In the genomic region with DNA sequence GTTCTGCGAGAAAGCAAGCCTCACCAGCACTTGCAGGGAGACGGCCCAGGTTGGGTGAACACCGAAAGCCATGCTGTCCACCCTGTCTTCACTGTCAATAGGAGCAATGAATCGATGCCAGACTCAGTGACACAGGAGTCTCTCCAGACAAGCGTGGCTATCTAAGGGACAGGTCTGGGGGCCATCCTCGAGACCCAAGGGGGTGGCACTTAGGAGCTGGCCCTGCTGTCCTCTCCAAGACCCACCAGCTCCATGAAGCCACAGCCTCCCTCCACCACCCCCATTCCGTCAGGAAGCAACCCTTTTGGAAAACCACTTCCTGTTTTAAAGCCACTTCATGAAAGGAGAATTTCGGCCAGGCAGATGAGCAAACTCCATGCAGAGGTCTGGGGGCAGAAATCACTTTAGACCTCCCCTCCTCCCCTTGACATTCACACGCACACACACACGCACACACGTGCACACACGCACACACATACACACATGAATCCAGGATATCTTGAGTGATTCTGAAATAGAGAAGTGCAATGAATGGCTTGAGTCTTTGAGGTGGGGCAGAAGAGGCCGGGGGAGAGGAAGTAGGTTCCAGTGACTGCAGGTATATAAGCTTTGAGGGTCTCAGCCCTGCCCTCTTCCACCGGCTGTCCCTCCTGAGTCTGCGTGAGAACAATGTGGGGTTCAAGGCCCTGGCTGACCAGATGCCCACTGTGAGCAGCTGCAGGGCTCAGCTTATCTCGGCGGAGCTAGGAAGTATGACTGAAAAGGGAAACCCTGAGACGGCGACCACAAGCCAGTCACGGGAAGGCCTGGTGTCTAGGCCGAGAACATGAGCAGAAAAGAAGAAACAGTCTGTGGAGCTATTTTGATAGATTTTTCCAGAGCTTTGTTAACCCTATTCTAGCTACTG, we compare ENCODE assay signal across 8 cellular contexts. TPM values are rescaled to one million over a fixed set of nuclear protein-coding genes. Genes with fewer than 3 reads are reported as not detected.
A peak's percentile ranks its signal among the peaks of the same experiment; 100 is the strongest.
DNase-seq lines count a peak whose midpoint lies in the region; ATAC-seq, FAIRE-seq and TF ChIP-seq lines count a peak whose summit lies in the region.

No MANE protein-coding gene starts in this region.

- ATAC-seq in GM21515 (IDR thresholded peaks at IDR 0.05; ENCODE audit: unreplicated experiment), result peak; percentile 52

- peaks cover 3% of the 10 kb centered on the region; the same call in 1 of the 2 replicates for H3K79me2 ChIP-seq in DOHH2 (ENCODE audit: control insufficient read depth, low read length)

- H3K36me3 ChIP-seq in DOHH2 (ENCODE audit: control insufficient read depth, low read length), result peaks cover 27% of the 10 kb centered on the region

- H3K4me3 ChIP-seq in DOHH2 (ENCODE audit: low read length), result peak overlapping the region; percentile 69
- H3K4me3 ChIP-seq in foreskin fibroblast (ENCODE audit: low read depth in 1 of 2, low read length in 2 of 2), result no peak overlapping the region

- peak overlapping the region; percentile 68 to 96 (median 86) for H3K27ac Mint-ChIP-seq in IgD-negative memory B cell
- H3K27ac Mint-ChIP-seq in activated CD4-positive, alpha-beta T cell treated with anti-CD3 and anti-CD28 coated beads, Interleukin-2, amount 10 ng/mL, durations not matched to agents 24 days and 14 days, result peak overlapping the region; percentile 90

- intact Hi-C loops in activated CD4-positive, alpha-beta T cell treated with anti-CD3 and anti-CD28 coated beads, Interleukin-2, amount 10 ng/mL, durations not matched to agents 24 days and 14 days (cut with micrococcal nuclease), result loop anchor here (1.0 to 5.0 kb wide), 3 partner anchors 15 to 135 kb away; a partner anchor contains a TSS

- peaks cover 15 to 30% (median 26%) of the 10 kb centered on the region in 3 donors for H3K4me1 Mint-ChIP-seq in IgD-negative memory B cell
- peaks cover 48% of the 10 kb centered on the region for H3K4me1 Mint-ChIP-seq in activated CD4-positive, alpha-beta T cell treated with anti-CD3 and anti-CD28 coated beads, Interleukin-2, amount 10 ng/mL, durations not matched to agents 24 days and 14 days

- no peaks in the 10 kb centered on the region for H3K9me3 Mint-ChIP-seq in IgD-negative memory B cell
- H3K9me3 Mint-ChIP-seq in activated CD4-positive, alpha-beta T cell treated with anti-CD3 and anti-CD28 coated beads, Interleukin-2, amount 10 ng/mL, durations not matched to agents 24 days and 14 days, result no peaks in the 10 kb centered on the region

- no peaks in the 10 kb centered on the region for H3K9me2 ChIP-seq in DOHH2 (replicated peaks; ENCODE audit: control insufficient read depth, low read length)

- no peaks in the 10 kb centered on the region for H3K9me3 ChIP-seq in DOHH2 (ENCODE audit: control insufficient read depth, insufficient read depth, low read length)

- peaks cover 46% of the 10 kb centered on the region for H3K4me1 ChIP-seq in DOHH2 (ENCODE audit: control insufficient read depth, low read length)

- peak; percentile 87 for DNase-seq in activated CD4-positive, alpha-beta T cell treated with anti-CD3 and anti-CD28 coated beads, Interleukin-2, amount 10 ng/mL, durations not matched to agents 24 days and 14 days
- peak; percentile 22 to 29 for DNase-seq in foreskin fibroblast
- peak; percentile 54 to 58 for DNase-seq in stimulated activated CD4-positive, alpha-beta T cell treated with anti-CD3 and anti-CD28 coated beads, Interleukin-4, amount 100 ng/mL, for 48 hours (ENCODE audit: low read depth in 2 of 2)
- no peak for DNase-seq in mucosa of gallbladder (ENCODE audit: low spot score)
- DNase-seq in frontal cortex (ENCODE audit: low spot score in 2 of 2), result no peak

- H3K27me3 Mint-ChIP-seq in IgD-negative memory B cell, result no peaks in the 10 kb centered on the region
- H3K27me3 Mint-ChIP-seq in activated CD4-positive, alpha-beta T cell treated with anti-CD3 and anti-CD28 coated beads, Interleukin-2, amount 10 ng/mL, durations not matched to agents 24 days and 14 days, result no peaks in the 10 kb centered on the region

- no peak for TF ChIP-seq CTCF in DOHH2 (IDR thresholded peaks at IDR 0.05; ENCODE audit: low read depth, low read length, poor library complexity, severe bottlenecking)
- no peak for TF ChIP-seq CTCF in foreskin fibroblast (IDR thresholded peaks at IDR 0.05; ENCODE audit: low read depth, low read length)

- H4K20me1 ChIP-seq in DOHH2 (ENCODE audit: control insufficient read depth, insufficient read depth, low read depth, low read length), result no peaks in the 10 kb centered on the region

- peak overlapping the region; percentile 44 to 87 (median 75) for H3K4me3 Mint-ChIP-seq in IgD-negative memory B cell
- peak overlapping the region; percentile 75 for H3K4me3 Mint-ChIP-seq in activated CD4-positive, alpha-beta T cell treated with anti-CD3 and anti-CD28 coated beads, Interleukin-2, amount 10 ng/mL, durations not matched to agents 24 days and 14 days

- H3K4me2 ChIP-seq in DOHH2 (ENCODE audit: low read length), result peak overlapping the region; percentile 85

- H3K27me3 ChIP-seq in DOHH2 (ENCODE audit: control insufficient read depth, low read length), result no peaks in the 10 kb centered on the region

- no peak for FAIRE-seq in frontal cortex (lab: Jason Lieb, UNC)

- H3F3A ChIP-seq in DOHH2 (ENCODE audit: control insufficient read depth, insufficient read depth), result peaks cover 24% of the 10 kb centered on the region

- peak overlapping the region; percentile 96 for H3K27ac ChIP-seq in DOHH2 (ENCODE audit: low read depth, low read length)

- H3K36me3 Mint-ChIP-seq in IgD-negative memory B cell, result no peaks in the 10 kb centered on the region
- H3K36me3 Mint-ChIP-seq in activated CD4-positive, alpha-beta T cell treated with anti-CD3 and anti-CD28 coated beads, Interleukin-2, amount 10 ng/mL, durations not matched to agents 24 days and 14 days (ENCODE audit: low read depth), result peaks cover 66% of the 10 kb centered on the region

RNA-seq across cellular contexts. Expression of a gene that starts 25.0 kb away (rescaled TPM):
- polyA plus RNA-seq in IgD-negative memory B cell, result 42.7 TPM
- total RNA-seq in activated CD4-positive, alpha-beta T cell treated with anti-CD3 and anti-CD28 coated beads, Interleukin-2, amount 10 ng/mL, durations not matched to agents 24 days and 14 days, result 137 TPM in 2 replicates
- total RNA-seq in mucosa of gallbladder (42.7 TPM), frontal cortex (8.2 TPM)

Comparison
In these comparisons a context has a peak if more than half of its experiments do, and no peak if none do; other contexts are left out.
1. DNase-seq: peak in activated CD4-positive, alpha-beta T cell treated with anti-CD3 and anti-CD28 coated beads, Interleukin-2, amount 10 ng/mL, durations not matched to agents 24 days and 14 days (single experiment), foreskin fibroblast (2 of 2) and stimulated activated CD4-positive, alpha-beta T cell treated with anti-CD3 and anti-CD28 coated beads, Interleukin-4, amount 100 ng/mL, for 48 hours (2 of 2); none in mucosa of gallbladder (single experiment) and frontal cortex (0 of 2).